In genomic region chr18:22977847-22978701, GRCh38 we compare ENCODE assay signal across 1 cellular context.
TF ChIP-seq lines count a peak whose summit lies in the region.

No MANE protein-coding gene starts in this region.

TF ChIP-seq in GM23338, 12 proteins besides CTCF, POLR2A, EP300 and RAD21 (continued from another document):
- TF ChIP-seq REST (IDR thresholded peaks at IDR 0.05; ENCODE audit: unreplicated experiment) (no peak), CREB1 (CRISPR knock-in tag; IDR thresholded peaks at IDR 0.05; ENCODE audit: low read depth) (no peak), POLR2AphosphoS5 (IDR thresholded peaks at IDR 0.05; ENCODE audit: low read depth) (no peak), ZNF331 (CRISPR knock-in tag; IDR thresholded peaks at IDR 0.05; ENCODE audit: low read depth) (no peak)
TF ChIP-seq in GM23338: peak in this region for 0.
